Comparison of ENCODE assay signal across 1 cellular context in the genomic region with DNA sequence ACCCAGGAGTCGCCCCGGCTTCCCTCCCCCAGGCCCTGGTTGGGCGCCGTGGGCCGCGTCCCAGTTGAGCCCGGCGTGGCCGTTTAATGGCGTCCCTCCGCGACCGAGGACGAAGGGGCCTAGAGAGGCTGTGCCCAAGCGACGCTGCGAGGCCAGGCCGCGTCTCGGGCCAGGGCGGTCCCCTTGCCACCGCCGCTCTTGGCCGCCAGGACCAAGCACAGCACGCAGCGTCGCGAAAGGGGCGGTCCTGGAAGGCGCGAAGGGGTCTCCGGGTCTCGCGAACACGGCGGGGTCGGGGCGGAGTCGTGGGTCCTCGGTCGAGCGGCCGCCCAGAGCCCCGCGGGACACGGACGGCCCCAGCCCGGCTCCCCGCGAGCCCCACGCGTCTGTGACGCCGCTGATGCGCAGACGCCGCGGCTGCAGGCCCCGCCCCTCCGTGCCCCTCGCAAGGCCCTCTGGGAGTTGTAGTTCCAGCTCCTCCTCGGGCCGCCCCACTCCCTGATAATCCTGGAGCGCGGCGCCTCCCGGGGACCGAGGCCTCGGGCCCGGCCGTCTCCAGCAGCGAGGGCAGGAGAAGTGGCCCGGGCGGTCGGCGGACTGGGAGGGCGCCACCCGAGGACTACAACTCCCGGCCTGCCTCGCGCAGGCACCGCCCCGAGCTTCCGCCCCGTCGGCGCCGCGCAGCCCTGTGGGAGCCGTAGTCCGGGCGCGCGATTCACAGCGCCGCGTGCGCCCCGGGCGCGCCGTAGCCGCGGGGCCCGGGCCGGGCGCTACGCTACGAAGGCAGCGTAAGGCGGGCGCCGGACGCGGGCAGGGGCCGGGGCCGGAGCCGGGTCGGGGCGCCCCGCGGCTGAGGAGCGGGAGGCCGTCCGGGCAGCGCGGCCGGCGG.
TF ChIP-seq lines count a peak whose summit lies in the region.

TSS of gene CAPN15 (plus strand) at position 698 of the 889 bp plus-strand sequence. CDS start 19,127 bp downstream, outside the sequence.

TF ChIP-seq in HCT116, 20 proteins besides CTCF, POLR2A, EP300 and RAD21 (continued from another document):
- no peak for TF ChIP-seq REST (IDR thresholded peaks at IDR 0.05; ENCODE audit: low read depth)
- no peak for TF ChIP-seq EZH2 (IDR thresholded peaks at IDR 0.05)
- no peak for TF ChIP-seq EZH2phosphoT487 (IDR thresholded peaks at IDR 0.05; ENCODE audit: borderline replicate concordance)
- TF ChIP-seq FOSL1 (IDR thresholded peaks at IDR 0.05; ENCODE audit: low read depth), result no peak
- TF ChIP-seq POLR2AphosphoS5 (IDR thresholded peaks at IDR 0.05; ENCODE audit: low read depth, low read length), result peak; percentile 52; the same call in 1 of the 2 replicates
- TF ChIP-seq YY1 (IDR thresholded peaks at IDR 0.05; ENCODE audit: extremely low read depth, insufficient replicate concordance, low read depth, low read length), result no peak
- peak; percentile 86 for TF ChIP-seq ZFX (IDR thresholded peaks at IDR 0.05)
